In the genomic region with DNA sequence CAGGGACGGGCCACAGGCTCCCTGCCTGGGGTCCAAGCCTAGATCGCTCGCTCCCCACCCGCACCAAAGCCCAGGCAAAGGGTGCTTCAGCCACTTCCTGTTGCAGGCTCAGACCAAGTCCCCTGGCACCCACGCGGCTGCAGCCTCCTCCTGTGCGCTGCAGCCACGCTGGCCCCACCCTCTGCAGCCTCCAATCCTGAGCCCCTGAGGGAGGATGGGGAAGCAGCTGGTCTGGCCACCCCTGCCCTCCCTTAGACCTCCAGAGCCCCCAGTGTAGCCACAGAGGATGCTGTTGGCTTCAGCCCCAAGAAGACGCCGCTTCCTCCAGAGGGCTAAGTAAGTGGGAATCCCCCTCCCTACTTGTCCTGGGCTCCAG, we compare ENCODE assay signal across 8 cellular contexts. TPM values are rescaled to one million over a fixed set of nuclear protein-coding genes. Genes with fewer than 3 reads are reported as not detected.
DNase-seq lines count a peak whose midpoint lies in the region; ATAC-seq and TF ChIP-seq lines count a peak whose summit lies in the region.

No MANE protein-coding gene starts in this region.

- peak; percentile 61 for ATAC-seq in HG02852 (IDR thresholded peaks at IDR 0.05; ENCODE audit: unreplicated experiment)

- H3K36me3 Mint-ChIP-seq in T-helper 1 cell treated with Interleukin-12 subunit alpha and Interleukin-12 subunit beta and Interleukin-4 antibody, amounts not matched to agents 30 μg/mL and 1 μg/mL, for 36 hours (ENCODE audit: low read depth) = peaks cover 6% of the 10 kb centered on the region

- no peaks in the 10 kb centered on the region for H3K27me3 ChIP-seq in SJCRH30
- no peaks in the 10 kb centered on the region for H3K27me3 ChIP-seq in left ventricle myocardium inferior (ENCODE audit: low read depth)
- H3K27me3 ChIP-seq in stomach smooth muscle (ENCODE audit: control insufficient read depth in 1 of 2, insufficient read depth in 2 of 2, low read length in 2 of 2) = no peaks in the 10 kb centered on the region

- H3K27ac ChIP-seq in SJCRH30 (peak overlapping the region; percentile 83), left ventricle myocardium inferior (replicated peaks) (peak overlapping the region; percentile 85), stomach smooth muscle (ENCODE audit: low read length) (peak overlapping the region; percentile 18)

- H3K9ac ChIP-seq in stomach smooth muscle (ENCODE audit: low read length in 2 of 2) = no peak overlapping the region

- H3K36me3 ChIP-seq in SJCRH30 = peaks cover 16% of the 10 kb centered on the region
- peaks cover 16% of the 10 kb centered on the region for H3K36me3 ChIP-seq in left ventricle myocardium inferior
- peaks cover 2 to 4% of the 10 kb centered on the region in 2 donors for H3K36me3 ChIP-seq in stomach smooth muscle (ENCODE audit: control insufficient read depth in 2 of 2, insufficient read depth in 2 of 2, low read length in 2 of 2)

- peaks cover 14% of the 10 kb centered on the region for H3K4me1 Mint-ChIP-seq in T-helper 1 cell treated with Interleukin-12 subunit alpha and Interleukin-12 subunit beta and Interleukin-4 antibody, amounts not matched to agents 30 μg/mL and 1 μg/mL, for 36 hours (ENCODE audit: low read depth)

- DNase-seq in T-helper 1 cell = no peak
- peak in 1 of 2 experiments; percentile 67 for DNase-seq in SJCRH30
- peak; percentile 69 for DNase-seq in left ventricle myocardium inferior
- DNase-seq in HuH-7.5 (ENCODE audit: low spot score) = no peak
- no peak for DNase-seq in dedifferentiated amniotic fluid mesenchymal stem cell (ENCODE audit: extremely low spot score)

- H3K4me3 ChIP-seq in SJCRH30 (peak overlapping the region; percentile 58), left ventricle myocardium inferior (peak overlapping the region; percentile 60), stomach smooth muscle (ENCODE audit: low read length in 2 of 2) (no peak overlapping the region)

- no peaks in the 10 kb centered on the region; the same call in 1 of the 2 replicates for H3K9me3 ChIP-seq in SJCRH30 (replicated peaks)
- H3K9me3 ChIP-seq in left ventricle myocardium inferior (replicated peaks) = no peaks in the 10 kb centered on the region
- no peaks in the 10 kb centered on the region for H3K9me3 ChIP-seq in stomach smooth muscle (ENCODE audit: control insufficient read depth in 2 of 2, low read length in 2 of 2)

- no peak overlapping the region for H3K4me3 Mint-ChIP-seq in T-helper 1 cell treated with Interleukin-12 subunit alpha and Interleukin-12 subunit beta and Interleukin-4 antibody, amounts not matched to agents 30 μg/mL and 1 μg/mL, for 36 hours

- no peak for TF ChIP-seq CTCF in left ventricle myocardium inferior (IDR thresholded peaks at IDR 0.05; ENCODE audit: borderline replicate concordance)

- H3K27me3 Mint-ChIP-seq in T-helper 1 cell treated with Interleukin-12 subunit alpha and Interleukin-12 subunit beta and Interleukin-4 antibody, amounts not matched to agents 30 μg/mL and 1 μg/mL, for 36 hours (ENCODE audit: low read depth) = no peaks in the 10 kb centered on the region

- intact Hi-C loops in left ventricle myocardium inferior (cut with micrococcal nuclease) = no loop called here

- H3K9me3 Mint-ChIP-seq in T-helper 1 cell treated with Interleukin-12 subunit alpha and Interleukin-12 subunit beta and Interleukin-4 antibody, amounts not matched to agents 30 μg/mL and 1 μg/mL, for 36 hours = no peaks in the 10 kb centered on the region

- H3K4me1 ChIP-seq in SJCRH30 (peaks cover 26% of the 10 kb centered on the region), left ventricle myocardium inferior (peaks cover 35% of the 10 kb centered on the region), stomach smooth muscle (ENCODE audit: control insufficient read depth, insufficient read depth, low read length) (peaks cover 30% of the 10 kb centered on the region)

- H3K27ac Mint-ChIP-seq in T-helper 1 cell treated with Interleukin-12 subunit alpha and Interleukin-12 subunit beta and Interleukin-4 antibody, amounts not matched to agents 30 μg/mL and 1 μg/mL, for 36 hours = peak overlapping the region; percentile 63

RNA-seq across cellular contexts. Expression of gene LIMK1, which starts 9.3 kb away (rescaled TPM):
- total RNA-seq in SJCRH30 (2014; rRNA removed; shearing (Covaris generic)) = 43.2 and 43.4 TPM in 2 replicates
- 10.1 TPM for total RNA-seq in left ventricle myocardium inferior

Comparison
In these comparisons a context has a peak if more than half of its experiments do, and no peak if none do; other contexts are left out.
1. H3K27ac ChIP-seq: peak in every context shown above with its lines; median percentile 85 in left ventricle myocardium inferior; 83 in SJCRH30; 18 in stomach smooth muscle.
2. H3K4me3 ChIP-seq: peak in SJCRH30 (single experiment) and left ventricle myocardium inferior (single experiment); none in stomach smooth muscle (0 of 2).